In genomic region chr2:98455494-98455976, GRCh38 we compare ENCODE assay signal across 8 cellular contexts. TPM values are rescaled to one million over a fixed set of nuclear protein-coding genes. Genes with fewer than 3 reads are reported as not detected.
DNase-seq lines count a peak whose midpoint lies in the region; ATAC-seq, FAIRE-seq and TF ChIP-seq lines count a peak whose summit lies in the region.

No MANE protein-coding gene starts in this region.

- 94% methylated on average over 4 of the region's 4 CpGs for WGBS in A549 (ENCODE audit: missing lambda C conversion rate)
- 42 to 54% (median 49%) methylated on average over 4 of the region's 4 CpGs for WGBS in adrenal gland, 4 donors
- WGBS in suprapubic skin: 55% methylated on average over 4 of the region's 4 CpGs

- H3K4me3 ChIP-seq in A549 (no peak overlapping the region), adrenal gland (peak overlapping the region in 1 of 4 donors; percentile 0), suprapubic skin (no peak overlapping the region), tibial artery (no peak overlapping the region)
- peak overlapping the region; percentile 10 for H3K4me3 ChIP-seq in naive thymus-derived CD4-positive, alpha-beta T cell (ENCODE audit: low read length)

- H3K27me3 Mint-ChIP-seq in naive thymus-derived CD4-positive, alpha-beta T cell: no peaks in the 10 kb centered on the region

- H3K4me1 ChIP-seq in A549: peaks cover 63% of the 10 kb centered on the region
- H3K4me1 ChIP-seq in adrenal gland (replicated peaks in 1 of 2): peaks cover 10 to 56% of the 10 kb centered on the region in 2 donors
- peaks cover 90 to 96% of the 10 kb centered on the region in 2 donors for H3K4me1 ChIP-seq in naive thymus-derived CD4-positive, alpha-beta T cell (ENCODE audit: control insufficient read depth in 2 of 2, insufficient read depth in 2 of 2, low read length in 2 of 2)
- peaks cover 31% of the 10 kb centered on the region for H3K4me1 ChIP-seq in suprapubic skin
- H3K4me1 ChIP-seq in tibial artery: peaks cover 0 to 24% (median 13%) of the 10 kb centered on the region in 4 donors

- H3K9me3 Mint-ChIP-seq in naive thymus-derived CD4-positive, alpha-beta T cell: no peaks in the 10 kb centered on the region

- TF ChIP-seq POLR2A in A549 (IDR thresholded peaks at IDR 0.05; ENCODE audit: low read length): no peak
- peak; percentile 18 for TF ChIP-seq POLR2A in GM19099 (IDR thresholded peaks at IDR 0.05; ENCODE audit: extremely low read depth, insufficient read length, low read depth)
- TF ChIP-seq POLR2A in adrenal gland (IDR thresholded peaks at IDR 0.05): peak in 1 of 2 donors; percentile 33
- TF ChIP-seq POLR2A in suprapubic skin (IDR thresholded peaks at IDR 0.05): no peak

- peaks cover 0 to 41% (median 9%) of the 10 kb centered on the region in 5 donors for H3K36me3 Mint-ChIP-seq in naive thymus-derived CD4-positive, alpha-beta T cell

- CTCF ChIA-PET in A549 (lab: Yijun Ruan, JAX): interaction anchor here (1.0 to 1.4 kb wide), 3 partner anchors 9 to 43 kb away, joined by 4 read pairs; no protein-coding TSS in a partner anchor
- CTCF ChIA-PET in naive thymus-derived CD4-positive, alpha-beta T cell (lab: Charles Lee): interaction anchor here (0.9 to 1.3 kb wide), 3 partner anchors 11 to 32 kb away, joined by 3 read pairs; no protein-coding TSS in a partner anchor

- no peak for TF ChIP-seq RAD21 in A549 (conservative IDR thresholded peaks at IDR 0.05 in 1 of 2, IDR thresholded peaks at IDR 0.05 in 1 of 2)

- H3K4me3 Mint-ChIP-seq in naive thymus-derived CD4-positive, alpha-beta T cell: peak overlapping the region; percentile 56 to 96 (median 78)

- peaks cover 82 to 100% (median 96%) of the 10 kb centered on the region in 7 donors for H3K4me1 Mint-ChIP-seq in naive thymus-derived CD4-positive, alpha-beta T cell

- DNase-seq in A549 (ENCODE audit: low read depth in 1 of 2, low spot score in 1 of 2) (no peak), KBM-7 (peak; percentile 80), adrenal gland (peak in 1 of 7 donors; percentile 39), suprapubic skin (ENCODE audit: low spot score in 2 of 2) (no peak), tibial artery (no peak)
- peak in 5 of 9 donors; percentile 52 to 71 (median 54) for DNase-seq in naive thymus-derived CD4-positive, alpha-beta T cell

- intact Hi-C loops in adrenal gland (cut with DNase I) (no loop called here), tibial artery (cut with DNase I; ENCODE audit: low total_unique reads) (no loop called here)
- intact Hi-C loops in naive thymus-derived CD4-positive, alpha-beta T cell (cut with micrococcal nuclease): loop anchor here in 1 of 2 donors (1.0 to 5.0 kb wide), 4 partner anchors 9 to 97 kb away; no protein-coding TSS in a partner anchor

- TF ChIP-seq EP300 in A549 (IDR thresholded peaks at IDR 0.05) (no peak), suprapubic skin (IDR thresholded peaks at IDR 0.05) (no peak)

- H3K27ac ChIP-seq in A549: peak overlapping the region; percentile 3 to 84; a peak in 4 of 6 replicates
- peak overlapping the region in 4 of 5 donors; percentile 53 to 87 (median 62) for H3K27ac ChIP-seq in adrenal gland
- peak overlapping the region; percentile 68 for H3K27ac ChIP-seq in naive thymus-derived CD4-positive, alpha-beta T cell (ENCODE audit: low read depth, low read length)
- no peak overlapping the region for H3K27ac ChIP-seq in suprapubic skin
- peak overlapping the region in 1 of 2 donors; percentile 21 for H3K27ac ChIP-seq in tibial artery

- no peak for FAIRE-seq in A549 (lab: Jason Lieb, UNC)

- TF ChIP-seq CTCF in A549 (IDR thresholded peaks at IDR 0.05) (no peak), adrenal gland (IDR thresholded peaks at IDR 0.05) (no peak), suprapubic skin (IDR thresholded peaks at IDR 0.05) (no peak), tibial artery (IDR thresholded peaks at IDR 0.05) (no peak)

- H3K27me3 ChIP-seq in adrenal gland (no peaks in the 10 kb centered on the region), suprapubic skin (no peaks in the 10 kb centered on the region), tibial artery (no peaks in the 10 kb centered on the region)
- no peaks in the 10 kb centered on the region for H3K27me3 ChIP-seq in naive thymus-derived CD4-positive, alpha-beta T cell (ENCODE audit: control insufficient read depth in 2 of 2, insufficient read depth in 2 of 2, low read length in 2 of 2)

- peak overlapping the region; percentile 60; the same call in 1 of the 3 replicates for H3K4me2 ChIP-seq in A549

- POLR2A ChIA-PET in A549 (lab: Yijun Ruan, JAX): no interaction called here
- POLR2A ChIA-PET in naive thymus-derived CD4-positive, alpha-beta T cell (lab: Charles Lee): interaction anchor here (0.8 to 8.9 kb wide), 4 partner anchors 8 to 25 kb away, joined by 3 to 140 read pairs (median 25); no protein-coding TSS in a partner anchor

- H3K36me3 ChIP-seq in adrenal gland (replicated peaks in 1 of 2) (no peaks in the 10 kb centered on the region), suprapubic skin (no peaks in the 10 kb centered on the region), tibial artery (peaks cover 0 to 10% (median 0%) of the 10 kb centered on the region in 3 donors)
- peaks cover 0 to 15% (median 0%) of the 10 kb centered on the region in 3 experiments for H3K36me3 ChIP-seq in naive thymus-derived CD4-positive, alpha-beta T cell (ENCODE audit: control insufficient read depth in 2 of 3, insufficient read depth in 3 of 3, low read length in 3 of 3)

- ATAC-seq in A549 (no peak), HG02678 (IDR thresholded peaks at IDR 0.05; ENCODE audit: unreplicated experiment) (no peak)
- peak; percentile 72 for ATAC-seq in naive thymus-derived CD4-positive, alpha-beta T cell

- peak overlapping the region; percentile 88 to 98 (median 93) for H3K27ac Mint-ChIP-seq in naive thymus-derived CD4-positive, alpha-beta T cell

- no peaks in the 10 kb centered on the region for H3K9me3 ChIP-seq in A549
- no peaks in the 10 kb centered on the region for H3K9me3 ChIP-seq in adrenal gland (replicated peaks in 1 of 3)
- H3K9me3 ChIP-seq in naive thymus-derived CD4-positive, alpha-beta T cell (ENCODE audit: control insufficient read depth in 2 of 3, low read length in 3 of 3): no peaks in the 10 kb centered on the region
- H3K9me3 ChIP-seq in suprapubic skin: no peaks in the 10 kb centered on the region
- H3K9me3 ChIP-seq in tibial artery: no peaks in the 10 kb centered on the region

- in situ Hi-C loops in KBM-7 (cut with MboI; ENCODE audit: low pct_unique_long_range_greater_than_20kb, low sequenced_read_pairs): no loop called here

TF ChIP-seq in A549, 52 proteins besides CTCF, POLR2A, EP300 and RAD21:
- TF ChIP-seq SREBF2 (IDR thresholded peaks at IDR 0.05) (no peak), SMC3 (IDR thresholded peaks at IDR 0.05) (no peak), MYC (IDR thresholded peaks at IDR 0.05; ENCODE audit: borderline replicate concordance, low read length) (no peak), JUNB (IDR thresholded peaks at IDR 0.05) (no peak), ESRRA (IDR thresholded peaks at IDR 0.05; ENCODE audit: borderline replicate concordance, low read length) (no peak), HOXB5 (CRISPR knock-in tag; IDR thresholded peaks at IDR 0.05) (no peak)
TF ChIP-seq in A549: peak in this region for 0.

RNA-seq across cellular contexts. Expression of gene INPP4A, which starts 10.9 kb away (rescaled TPM):
- polyA plus RNA-seq in A549 (2011; rRNA removed) (16.0 and 20.2 TPM in 2 replicates), A549 (2017; fragmentation: RNase III; extraction: RNeasy Plus Mini Kit Qiagen cat#74134 plus additional on column Dnase treatment) (8.8 to 9.6 TPM (median 9.4 TPM) in 3 replicates), adrenal gland (10 to 100 TPM in 1 of 3 donors, 1 to 10 TPM in 2; 8.8 to 10.8 (median 9.5) TPM)
- 16.9 and 20.4 TPM in 2 replicates for polyA plus RNA-seq in A549 (2012; cell fraction: cytosol; rRNA removed)
- 26.4 and 30.0 TPM in 2 replicates for polyA plus RNA-seq in A549 (2012; cell fraction: nucleus; rRNA removed)
- 62.4 and 71.9 TPM in 2 replicates for polyA minus RNA-seq in A549 (2011; rRNA and poly(A)+ RNA removed)
- total RNA-seq in adrenal gland (10 to 100 TPM; 17.8 to 40.5 (median 32.9) TPM), suprapubic skin (10 to 100 TPM; 13.6 to 25.2 (median 17.2) TPM)
- 100 to 1,000 TPM; 126 to 165 (median 157) TPM for total RNA-seq in naive thymus-derived CD4-positive, alpha-beta T cell
- 10 to 100 TPM; 51.4 to 75.4 TPM for polyA plus RNA-seq in naive thymus-derived CD4-positive, alpha-beta T cell

Comparison
In these comparisons a context has a peak if more than half of its experiments do, and no peak if none do; other contexts are left out.
1. DNase-seq: peak in KBM-7 (single experiment) and naive thymus-derived CD4-positive, alpha-beta T cell (5 of 9); none in A549 (0 of 2), suprapubic skin (0 of 2) and tibial artery (0 of 2).